ENCODE assay signal across 2 cellular contexts in the genomic region with DNA sequence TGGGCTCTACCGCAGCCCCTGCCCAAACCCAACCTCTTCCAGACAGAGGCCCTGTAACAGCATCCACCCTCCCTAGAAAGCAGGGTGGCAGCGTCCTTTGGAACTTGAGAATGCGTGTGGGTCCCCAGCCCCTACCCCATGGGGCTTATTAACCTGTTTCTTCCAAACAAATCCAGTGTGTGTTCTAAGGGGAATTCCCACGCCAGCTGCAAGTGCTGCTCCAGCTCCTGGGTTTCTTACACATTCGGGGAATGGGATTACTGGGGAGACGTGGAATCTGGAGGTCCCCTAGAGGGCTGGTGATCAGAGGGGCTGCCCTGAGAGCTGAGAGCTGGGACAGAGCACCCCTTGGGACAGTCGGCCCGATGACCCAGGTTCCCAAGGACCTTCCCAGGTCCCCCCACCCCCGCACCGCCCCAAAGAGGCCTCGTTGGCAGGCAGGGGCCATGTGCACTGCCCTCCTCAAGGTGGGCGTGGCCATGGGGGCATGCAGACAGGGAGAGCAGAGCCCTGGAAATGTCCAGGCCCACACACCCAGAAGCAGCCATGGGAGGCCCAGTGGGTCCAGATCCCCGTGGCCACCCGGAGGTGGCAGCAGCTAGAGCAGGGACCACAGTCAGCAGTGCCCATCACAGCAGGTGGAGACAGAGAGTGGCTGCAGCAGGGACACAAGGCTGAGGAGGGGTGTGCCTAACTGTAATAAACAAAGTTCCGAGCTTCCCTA.
TF ChIP-seq lines count a peak whose summit lies in the region.

No MANE protein-coding gene starts in this region.

TF ChIP-seq in WTC11, 78 proteins besides CTCF, POLR2A, EP300 and RAD21:
- TF ChIP-seq ZNF396 (CRISPR knock-in tag; IDR thresholded peaks at IDR 0.05; ENCODE audit: borderline replicate concordance): no peak
- TF ChIP-seq, protein P1, sequence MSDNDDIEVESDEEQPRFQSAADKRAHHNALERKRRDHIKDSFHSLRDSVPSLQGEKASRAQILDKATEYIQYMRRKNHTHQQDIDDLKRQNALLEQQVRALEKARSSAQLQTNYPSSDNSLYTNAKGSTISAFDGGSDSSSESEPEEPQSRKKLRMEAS (CRISPR knock-in tag; IDR thresholded peaks at IDR 0.05): peak; percentile 62; the same call in 1 of the 2 replicates
TF ChIP-seq in WTC11: peak in this region for 1.

TF ChIP-seq in HepG2, 621 proteins besides CTCF, POLR2A, EP300 and RAD21:
- TF ChIP-seq, protein P2, sequence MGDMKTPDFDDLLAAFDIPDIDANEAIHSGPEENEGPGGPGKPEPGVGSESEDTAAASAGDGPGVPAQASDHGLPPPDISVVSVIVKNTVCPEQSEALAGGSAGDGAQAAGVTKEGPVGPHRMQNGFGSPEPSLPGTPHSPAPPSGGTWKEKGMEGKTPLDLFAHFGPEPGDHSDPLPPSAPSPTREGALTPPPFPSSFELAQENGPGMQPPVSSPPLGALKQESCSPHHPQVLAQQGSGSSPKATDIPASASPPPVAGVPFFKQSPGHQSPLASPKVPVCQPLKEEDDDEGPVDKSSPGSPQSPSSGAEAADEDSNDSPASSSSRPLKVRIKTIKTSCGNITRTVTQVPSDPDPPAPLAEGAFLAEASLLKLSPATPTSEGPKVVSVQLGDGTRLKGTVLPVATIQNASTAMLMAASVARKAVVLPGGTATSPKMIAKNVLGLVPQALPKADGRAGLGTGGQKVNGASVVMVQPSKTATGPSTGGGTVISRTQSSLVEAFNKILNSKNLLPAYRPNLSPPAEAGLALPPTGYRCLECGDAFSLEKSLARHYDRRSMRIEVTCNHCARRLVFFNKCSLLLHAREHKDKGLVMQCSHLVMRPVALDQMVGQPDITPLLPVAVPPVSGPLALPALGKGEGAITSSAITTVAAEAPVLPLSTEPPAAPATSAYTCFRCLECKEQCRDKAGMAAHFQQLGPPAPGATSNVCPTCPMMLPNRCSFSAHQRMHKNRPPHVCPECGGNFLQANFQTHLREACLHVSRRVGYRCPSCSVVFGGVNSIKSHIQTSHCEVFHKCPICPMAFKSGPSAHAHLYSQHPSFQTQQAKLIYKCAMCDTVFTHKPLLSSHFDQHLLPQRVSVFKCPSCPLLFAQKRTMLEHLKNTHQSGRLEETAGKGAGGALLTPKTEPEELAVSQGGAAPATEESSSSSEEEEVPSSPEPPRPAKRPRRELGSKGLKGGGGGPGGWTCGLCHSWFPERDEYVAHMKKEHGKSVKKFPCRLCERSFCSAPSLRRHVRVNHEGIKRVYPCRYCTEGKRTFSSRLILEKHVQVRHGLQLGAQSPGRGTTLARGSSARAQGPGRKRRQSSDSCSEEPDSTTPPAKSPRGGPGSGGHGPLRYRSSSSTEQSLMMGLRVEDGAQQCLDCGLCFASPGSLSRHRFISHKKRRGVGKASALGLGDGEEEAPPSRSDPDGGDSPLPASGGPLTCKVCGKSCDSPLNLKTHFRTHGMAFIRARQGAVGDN (CRISPR knock-in tag; IDR thresholded peaks at IDR 0.05): no peak
- no peak for TF ChIP-seq ZNF782 (CRISPR knock-in tag; IDR thresholded peaks at IDR 0.05; ENCODE audit: borderline replicate concordance)
- TF ChIP-seq SNAI1 (CRISPR knock-in tag; IDR thresholded peaks at IDR 0.05; ENCODE audit: borderline replicate concordance): no peak
- TF ChIP-seq ZNF569 (CRISPR knock-in tag; IDR thresholded peaks at IDR 0.05; ENCODE audit: borderline replicate concordance): no peak
- TF ChIP-seq HNRNPLL (IDR thresholded peaks at IDR 0.05; ENCODE audit: low read depth, low read length, poor library complexity, severe bottlenecking): no peak
- TF ChIP-seq, protein P3, sequence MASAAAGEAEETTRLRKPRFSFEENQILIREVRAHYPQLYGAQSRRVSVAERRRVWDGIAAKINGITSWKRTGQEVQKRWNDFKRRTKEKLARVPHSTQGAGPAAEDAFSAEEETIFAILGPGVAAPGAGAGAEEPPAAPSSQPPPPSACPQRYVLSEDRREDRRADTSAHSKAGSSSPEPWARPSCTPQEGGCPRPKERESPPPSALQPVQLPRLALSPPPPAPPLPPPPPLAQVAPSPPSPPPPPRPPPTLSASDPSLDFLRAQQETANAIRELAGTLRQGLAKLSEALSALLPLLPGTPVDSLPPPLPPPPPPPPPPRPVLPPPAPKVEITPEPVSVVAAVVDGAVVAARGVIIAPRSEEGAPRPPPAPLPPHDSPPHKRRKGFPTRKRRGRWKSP (CRISPR knock-in tag; IDR thresholded peaks at IDR 0.05): no peak
- TF ChIP-seq, protein P4, sequence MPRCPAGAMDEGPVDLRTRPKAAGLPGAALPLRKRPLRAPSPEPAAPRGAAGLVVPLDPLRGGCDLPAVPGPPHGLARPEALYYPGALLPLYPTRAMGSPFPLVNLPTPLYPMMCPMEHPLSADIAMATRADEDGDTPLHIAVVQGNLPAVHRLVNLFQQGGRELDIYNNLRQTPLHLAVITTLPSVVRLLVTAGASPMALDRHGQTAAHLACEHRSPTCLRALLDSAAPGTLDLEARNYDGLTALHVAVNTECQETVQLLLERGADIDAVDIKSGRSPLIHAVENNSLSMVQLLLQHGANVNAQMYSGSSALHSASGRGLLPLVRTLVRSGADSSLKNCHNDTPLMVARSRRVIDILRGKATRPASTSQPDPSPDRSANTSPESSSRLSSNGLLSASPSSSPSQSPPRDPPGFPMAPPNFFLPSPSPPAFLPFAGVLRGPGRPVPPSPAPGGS (CRISPR knock-in tag; IDR thresholded peaks at IDR 0.05): no peak
